Comparison of ENCODE assay signal across 26 cellular contexts in the genomic region with DNA sequence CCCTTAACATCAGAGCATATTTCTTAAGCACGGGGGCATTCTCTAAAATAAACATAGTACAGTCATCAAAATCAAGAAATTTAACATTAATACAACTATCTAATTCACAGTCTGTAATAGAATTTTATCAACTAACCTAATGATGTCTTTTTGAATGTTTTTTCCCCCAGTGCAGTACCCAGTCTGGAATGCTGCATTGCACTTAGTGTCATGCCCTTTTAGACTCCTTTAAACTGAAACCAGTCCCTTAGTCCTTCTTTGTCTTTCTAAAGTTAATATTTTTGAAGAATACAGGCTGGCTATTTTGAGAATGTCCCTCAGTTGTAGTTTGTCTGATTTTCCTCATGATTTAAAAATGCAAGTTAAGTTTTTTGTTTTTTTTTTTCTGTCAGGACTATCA. TPM values are rescaled to one million over a fixed set of nuclear protein-coding genes. Genes with fewer than 3 reads are reported as not detected.
A peak's percentile ranks its signal among the peaks of the same experiment; 100 is the strongest.
DNase-seq lines count a peak whose midpoint lies in the region; ATAC-seq, FAIRE-seq and TF ChIP-seq lines count a peak whose summit lies in the region.
"Had no signal": no experiment of that assay in that cellular context is flagged by ENCODE, and none has a peak within 500 bp of the region (broad histone marks: within the 10 kb centered on the region; RNA-seq: fewer than 3 reads in every experiment).

No MANE protein-coding gene starts in this region.

- no peaks in the 10 kb centered on the region for H4K20me1 ChIP-seq in GM23338 (replicated peaks; ENCODE audit: insufficient read depth)
- H4K20me1 ChIP-seq in GM12878 (ENCODE audit: control insufficient read depth, insufficient read depth): no peaks in the 10 kb centered on the region

- no peak overlapping the region for H3K9ac ChIP-seq in GM12878 (ENCODE audit: control insufficient read depth, insufficient read depth, low read length)
- H3K9ac ChIP-seq in skeletal muscle tissue (ENCODE audit: low read depth in 1 of 3, low read length in 3 of 3): peak overlapping the region; percentile 1 to 40 (median 38)

- no peak for TF ChIP-seq POLR2A in GM12878 (IDR thresholded peaks at IDR 0.05; ENCODE audit: low read depth, low read length)

- SMC1A ChIA-PET in GM12878 (lab: Charles Lee; ENCODE audit: uncharacterized antibody, unreplicated experiment): interaction anchor here (1.3 kb wide), 1 partner anchor 32 kb away, joined by 3 read pairs; no protein-coding TSS in a partner anchor

- H3K79me2 ChIP-seq in GM23338 (replicated peaks; ENCODE audit: insufficient read depth) (no peaks in the 10 kb centered on the region), GM12878 (ENCODE audit: control insufficient read depth, insufficient read depth, low read length) (no peaks in the 10 kb centered on the region)

- ATAC-seq in GM23338 (no peak), GM12878 (no peak)
- ATAC-seq: stimulated activated naive CD8-positive, alpha-beta T cell treated with anti-CD3 and anti-CD28 coated beads, Interleukin-15, Interleukin-2, amounts not matched to agents 100 U/mL and 50 U/mL, for 24 hours had no signal

- FAIRE-seq in GM12878 (lab: Jason Lieb, UNC): no peak
- FAIRE-seq: GM19239 had no signal

- H2AFZ ChIP-seq in GM23338: no peak overlapping the region
- no peak overlapping the region for H2AFZ ChIP-seq in GM12878 (ENCODE audit: control insufficient read depth, low read depth, low read length)

- no peak for TF ChIP-seq EP300 in GM12878 (IDR thresholded peaks at IDR 0.05; ENCODE audit: borderline replicate concordance in 1 of 2, control insufficient read depth in 1 of 2, low read depth in 2 of 2, low read length in 2 of 2)

- 0 out of 2 replicates have a peak overlapping the region, but pooled peaks have one; percentile 11 for H3K27ac Mint-ChIP-seq in GM23338
- peak overlapping the region; percentile 61 to 95 (median 93) for H3K27ac Mint-ChIP-seq in nephron
- H3K27ac Mint-ChIP-seq: activated naive CD4-positive, alpha-beta T cell treated with anti-CD3 and anti-CD28 coated beads, Interleukin-2, amount 10 ng/mL, durations not matched to agents 7 days and 5 days; brain; CD8-positive, alpha-beta memory T cell had no signal

- in situ Hi-C loops in GM12878 (cut with MboI): no loop called here

- no peak for DNase-seq in GM23338 (ENCODE audit: low spot score)
- DNase-seq in GM12878 (ENCODE audit: low read depth, low spot score): no peak
- DNase-seq in NCI-H748 (lab: John Stamatoyannopoulos, UW; ENCODE audit: unreplicated experiment): no peak
- DNase-seq in activated gamma-delta T cell treated with Interleukin-2 at 50 U/mL for 16 hours: no peak
- no peak for DNase-seq in RPMI8226
- DNase-seq: activated CD4-positive, alpha-beta T cell treated with anti-CD3 and anti-CD28 coated beads, Interleukin-2, amount 50 U/mL, for 4 hours; activated naive CD4-positive, alpha-beta T cell treated with anti-CD3 and anti-CD28 coated beads, Interleukin-2, amount 10 ng/mL, durations not matched to agents 7 days and 5 days; CD8-positive, alpha-beta memory T cell; esophagus squamous epithelium; foreskin melanocyte; MM.1S; NCI-H1105 treated with DMSO at 0.1 percent for 48 hours; NCI-H2029; NCI-H526; stimulated activated naive CD8-positive, alpha-beta T cell treated with anti-CD3 and anti-CD28 coated beads, Interleukin-15, Interleukin-2, amounts not matched to agents 100 U/mL and 50 U/mL, for 24 hours; T-helper 2 cell; testis had no signal

- no peak overlapping the region for H3K4me2 ChIP-seq in GM23338
- 0 out of 2 replicates have a peak overlapping the region, but pooled peaks have one; percentile 17 for H3K4me2 ChIP-seq in GM12878 (ENCODE audit: control insufficient read depth, insufficient read depth)

- WGBS in GM12878 (ENCODE audit: insufficient coverage, insufficient replicate concordance, low lambda C conversion rate, missing lambda C conversion rate): 50% methylated on average over 1 of the region's 1 CpG

- H3K36me3 ChIP-seq in GM23338 (ENCODE audit: insufficient read depth): no peaks in the 10 kb centered on the region
- no peaks in the 10 kb centered on the region for H3K36me3 ChIP-seq in GM12878 (ENCODE audit: control insufficient read depth in 2 of 2, insufficient read depth in 2 of 2, low read length in 1 of 2)
- no peaks in the 10 kb centered on the region for H3K36me3 ChIP-seq in skeletal muscle tissue (ENCODE audit: control insufficient read depth in 3 of 3, insufficient read depth in 3 of 3, low read length in 3 of 3)
- H3K36me3 ChIP-seq: esophagus squamous epithelium, HAP-1, heart right ventricle had no signal

- TF ChIP-seq CTCF in GM23338 (conservative IDR thresholded peaks at IDR 0.05; ENCODE audit: low read depth in 2 of 2) (no peak), GM12878 (IDR thresholded peaks at IDR 0.05 in 2 of 3, conservative IDR thresholded peaks at IDR 0.05 in 1 of 3; ENCODE audit: control insufficient read depth in 2 of 3, extremely low read depth in 1 of 3, insufficient read depth in 1 of 3, low read depth in 3 of 3, low read length in 3 of 3) (no peak), nephron (IDR thresholded peaks at IDR 0.05; ENCODE audit: unreplicated experiment in 3 of 3) (no peak)

- RAD21 ChIA-PET in GM12878 (lab: Charles Lee; ENCODE audit: unreplicated experiment): no interaction called here

- H3K4me1 Mint-ChIP-seq in GM23338 (peaks cover 31% of the 10 kb centered on the region), nephron (peaks cover 63% of the 10 kb centered on the region)
- H3K4me1 Mint-ChIP-seq: activated naive CD4-positive, alpha-beta T cell treated with anti-CD3 and anti-CD28 coated beads, Interleukin-2, amount 10 ng/mL, durations not matched to agents 7 days and 5 days; CD8-positive, alpha-beta memory T cell had no signal

- BruUV-seq in GM12878 (replicated peaks; lab: Mats Ljungman, UMichigan): no TSS peak

- H3K4me3 ChIP-seq in GM23338 (no peak overlapping the region), GM12878 (no peak overlapping the region), skeletal muscle tissue (ENCODE audit: low read length in 3 of 3) (no peak overlapping the region)
- H3K4me3 ChIP-seq: esophagus squamous epithelium, HAP-1, heart right ventricle, skin epidermis, testis had no signal

- CTCF ChIA-PET in GM12878 (lab: Yijun Ruan, JAX): interaction anchor here (1.2 to 1.8 kb wide), 2 partner anchors 31 to 436 kb away, joined by 5 read pairs; no protein-coding TSS in a partner anchor

- no peaks in the 10 kb centered on the region for H3K9me3 ChIP-seq in GM12878 (replicated peaks; ENCODE audit: control insufficient read depth, insufficient read depth, low read length)
- H3K9me3 ChIP-seq in skeletal muscle tissue (ENCODE audit: control insufficient read depth in 3 of 3, low read length in 3 of 3): no peaks in the 10 kb centered on the region
- H3K9me3 ChIP-seq: esophagus squamous epithelium, HAP-1, heart right ventricle, testis had no signal

- no peaks in the 10 kb centered on the region for H3K9me3 Mint-ChIP-seq in GM23338
- no peaks in the 10 kb centered on the region for H3K9me3 Mint-ChIP-seq in nephron
- H3K9me3 Mint-ChIP-seq: activated naive CD4-positive, alpha-beta T cell treated with anti-CD3 and anti-CD28 coated beads, Interleukin-2, amount 10 ng/mL, durations not matched to agents 7 days and 5 days; brain; CD8-positive, alpha-beta memory T cell had no signal

- no peaks in the 10 kb centered on the region for H3K36me3 Mint-ChIP-seq in GM23338 (ENCODE audit: low read depth)
- H3K36me3 Mint-ChIP-seq in nephron (ENCODE audit: low read depth): peaks cover 8% of the 10 kb centered on the region
- H3K36me3 Mint-ChIP-seq: activated naive CD4-positive, alpha-beta T cell treated with anti-CD3 and anti-CD28 coated beads, Interleukin-2, amount 10 ng/mL, durations not matched to agents 7 days and 5 days; brain; CD8-positive, alpha-beta memory T cell had no signal

- no peaks in the 10 kb centered on the region for H3F3A ChIP-seq in GM23338 (replicated peaks; ENCODE audit: low read depth)

- H3K9me2 ChIP-seq in GM23338 (ENCODE audit: insufficient read depth): no peaks in the 10 kb centered on the region

- H3K27me3 ChIP-seq in GM23338 (ENCODE audit: insufficient read depth) (no peaks in the 10 kb centered on the region), GM12878 (replicated peaks in 1 of 2; ENCODE audit: control insufficient read depth in 2 of 2, insufficient read depth in 2 of 2, low read length in 1 of 2) (no peaks in the 10 kb centered on the region), skeletal muscle tissue (ENCODE audit: control insufficient read depth in 3 of 3, insufficient read depth in 3 of 3, low read length in 3 of 3) (no peaks in the 10 kb centered on the region)
- H3K27me3 ChIP-seq: testis had no signal

- TF ChIP-seq RAD21 in GM12878 (IDR thresholded peaks at IDR 0.05; ENCODE audit: insufficient read depth, low read depth, low read length): no peak

- no peak overlapping the region for H3K4me3 Mint-ChIP-seq in GM23338
- H3K4me3 Mint-ChIP-seq in nephron: peak overlapping the region in 2 of 3 experiments; percentile 33 to 50
- H3K4me3 Mint-ChIP-seq: activated naive CD4-positive, alpha-beta T cell treated with anti-CD3 and anti-CD28 coated beads, Interleukin-2, amount 10 ng/mL, durations not matched to agents 7 days and 5 days; brain; CD8-positive, alpha-beta memory T cell had no signal

- H3K27me3 Mint-ChIP-seq in GM23338 (ENCODE audit: insufficient read depth, low read depth, poor library complexity) (no peaks in the 10 kb centered on the region), nephron (ENCODE audit: low read depth) (no peaks in the 10 kb centered on the region)
- H3K27me3 Mint-ChIP-seq: brain had no signal

- intact Hi-C loops in GM12878 (cut with micrococcal nuclease; ENCODE audit: unreplicated experiment): no loop called here

- H3K27ac ChIP-seq in GM23338 (ENCODE audit: low read depth) (no peak overlapping the region), GM12878 (ENCODE audit: control insufficient read depth, insufficient read depth) (no peak overlapping the region), skeletal muscle tissue (ENCODE audit: low read depth, low read length) (peak overlapping the region; percentile 85)
- H3K27ac ChIP-seq: testis had no signal

- H3K4me1 ChIP-seq in GM23338 (ENCODE audit: insufficient read depth): peaks cover 20% of the 10 kb centered on the region
- peaks cover 13% of the 10 kb centered on the region for H3K4me1 ChIP-seq in GM12878 (ENCODE audit: control insufficient read depth, insufficient read depth, low read length)
- H3K4me1 ChIP-seq in skeletal muscle tissue (ENCODE audit: control insufficient read depth in 3 of 3, insufficient read depth in 3 of 3, low read length in 3 of 3): peaks cover 11 to 19% (median 13%) of the 10 kb centered on the region in 3 donors
- H3K4me1 ChIP-seq: testis had no signal

- POLR2A ChIA-PET in GM12878 (lab: Charles Lee): no interaction called here

RNA-seq across cellular contexts. Expression of gene ENPEP, which starts 9.5 kb away (rescaled TPM):
- total RNA-seq in GM23338 (2014; rRNA removed; shearing (Covaris generic)): 0.74 and 1.5 TPM in 2 replicates
- 0.28 and 0.79 TPM in 2 replicates for polyA plus RNA-seq in GM23338 (2016; fragmentation: Nextera tagmentation; extraction: Ambion mirVana)
- total RNA-seq in GM12878 (2013; cell fraction: nucleolus; rRNA removed): not detected in 2 replicates
- total RNA-seq in GM12878 (2014; rRNA removed): not detected in 2 replicates
- not detected in 2 replicates for total RNA-seq in GM12878 (2014; rRNA removed; fragmentation: Illumina TruSeq; extraction: Trizol)
- not detected in 2 replicates for total RNA-seq in GM12878 (2021)
- not detected for polyA plus RNA-seq in GM12878 (2011; ENCODE audit: low read depth)
- polyA plus RNA-seq in GM12878 (2011; rRNA removed): 0.03 and 0.09 TPM in 2 replicates
- not detected in 2 replicates for polyA plus RNA-seq in GM12878 (2011; cell fraction: cytosol; rRNA removed)
- 0.13 and 0.22 TPM in 2 replicates for polyA plus RNA-seq in GM12878 (2011; cell fraction: nucleus; rRNA removed)
- 0.01 and 0.23 TPM in 2 replicates for polyA plus RNA-seq in GM12878 (2012)
- polyA plus RNA-seq in GM12878 (2014; fragmentation: Illumina TruSeq; extraction: Trizol): not detected in 2 replicates
- polyA plus RNA-seq in GM12878 (2014; fragmentation: Nextera tagmentation; extraction: Ambion mirVana): not detected
- polyA plus RNA-seq in GM12878 (2014; rRNA removed): not detected in 2 replicates
- polyA plus RNA-seq in GM12878 (2016; fragmentation: Nextera tagmentation; extraction: Ambion mirVana): not detected
- 0.07 TPM in 1 of 2 replicates, not detected in the other for polyA minus RNA-seq in GM12878 (2011; rRNA and poly(A)+ RNA removed)
- not detected in 2 replicates for polyA minus RNA-seq in GM12878 (2011; cell fraction: cytosol; rRNA and poly(A)+ RNA removed)
- polyA minus RNA-seq in GM12878 (2011; cell fraction: nucleus; rRNA and poly(A)+ RNA removed): not detected in 2 replicates
- total RNA-seq in skeletal muscle tissue: 9.9 TPM
- total RNA-seq: CD8-positive, alpha-beta memory T cell; lung microvascular endothelial cell; pulmonary artery endothelial cell had no signal
- polyA plus RNA-seq: CD8-positive, alpha-beta memory T cell had no signal
